In the genomic region with DNA sequence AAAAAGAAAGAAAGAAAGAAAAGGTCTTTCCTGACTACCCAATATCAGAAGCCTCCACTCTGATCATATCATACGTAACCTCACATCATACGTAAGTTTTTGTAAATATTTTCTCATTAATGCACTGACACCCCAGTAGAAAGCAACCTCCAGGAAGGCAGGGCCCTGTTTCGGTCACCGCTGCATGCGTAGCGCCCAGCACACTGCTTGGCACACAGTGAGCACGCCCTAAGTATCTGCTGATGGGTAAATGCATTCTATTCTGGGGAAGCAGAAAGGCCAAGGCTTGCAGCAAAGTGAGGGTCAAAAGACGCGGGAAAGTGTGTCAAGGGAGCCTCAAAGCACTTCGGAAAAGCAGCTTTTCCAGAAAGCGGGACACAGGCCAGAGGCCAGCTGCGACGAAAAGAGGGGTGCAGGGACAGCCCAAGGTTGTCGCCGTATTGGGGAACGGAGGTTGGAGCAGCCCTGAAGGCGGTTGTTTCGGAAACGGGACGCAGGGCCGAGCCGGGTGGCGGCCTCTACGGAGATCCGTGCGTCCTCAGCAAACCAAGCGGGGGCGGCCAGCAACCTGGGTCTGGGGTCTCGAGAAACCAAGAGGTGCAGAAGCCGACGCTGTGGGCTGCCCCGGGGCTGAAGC, we compare ENCODE assay signal across 8 cellular contexts. TPM values are rescaled to one million over a fixed set of nuclear protein-coding genes. Genes with fewer than 3 reads are reported as not detected.
DNase-seq lines count a peak whose midpoint lies in the region; ATAC-seq and TF ChIP-seq lines count a peak whose summit lies in the region.

No MANE protein-coding gene starts in this region.

- H3K27ac Mint-ChIP-seq in activated CD4-positive, alpha-beta memory T cell treated with anti-CD3 and anti-CD28 coated beads for 36 hours = peak overlapping the region; percentile 96
- peak overlapping the region; percentile 100 for H3K27ac Mint-ChIP-seq in stimulated activated naive B cell treated with anti-CD40 and anti-IgM and Interleukin-4, amounts not matched to agents 10 μg/mL and 1 μg/mL and 100 μg/mL, for 72 hours

- H3K4me3 ChIP-seq in AG09309 (ENCODE audit: control insufficient read depth, low read depth, low read length) (peak overlapping the region; percentile 99), H7 (ENCODE audit: insufficient read depth, low read depth, low read length) (peak overlapping the region; percentile 98), iPS-11a (ENCODE audit: low read depth, low read length) (peak overlapping the region; percentile 98)

- CTCF ChIA-PET in activated CD4-positive, alpha-beta memory T cell treated with anti-CD3 and anti-CD28 coated beads for 36 hours (lab: Charles Lee) = no interaction called here

- intact Hi-C loops in activated CD4-positive, alpha-beta memory T cell treated with anti-CD3 and anti-CD28 coated beads for 36 hours (cut with micrococcal nuclease) = loop anchor here (1.0 to 5.0 kb wide), 5 partner anchors 65 to 181 kb away; a partner anchor contains a TSS

- no peaks in the 10 kb centered on the region for H3K27me3 Mint-ChIP-seq in activated CD4-positive, alpha-beta memory T cell treated with anti-CD3 and anti-CD28 coated beads for 36 hours
- no peaks in the 10 kb centered on the region for H3K27me3 Mint-ChIP-seq in stimulated activated naive B cell treated with anti-CD40 and anti-IgM and Interleukin-4, amounts not matched to agents 10 μg/mL and 1 μg/mL and 100 μg/mL, for 72 hours

- H3K4me1 Mint-ChIP-seq in activated CD4-positive, alpha-beta memory T cell treated with anti-CD3 and anti-CD28 coated beads for 36 hours (ENCODE audit: low read depth) = peaks cover 34% of the 10 kb centered on the region
- H3K4me1 Mint-ChIP-seq in stimulated activated naive B cell treated with anti-CD40 and anti-IgM and Interleukin-4, amounts not matched to agents 10 μg/mL and 1 μg/mL and 100 μg/mL, for 72 hours = peaks cover 23 to 50% of the 10 kb centered on the region in 2 donors

- no peaks in the 10 kb centered on the region for H3K27me3 ChIP-seq in H7 (ENCODE audit: control insufficient read depth, insufficient read depth, low read length)

- no peaks in the 10 kb centered on the region for H3K9me3 Mint-ChIP-seq in activated CD4-positive, alpha-beta memory T cell treated with anti-CD3 and anti-CD28 coated beads for 36 hours
- no peaks in the 10 kb centered on the region for H3K9me3 Mint-ChIP-seq in stimulated activated naive B cell treated with anti-CD40 and anti-IgM and Interleukin-4, amounts not matched to agents 10 μg/mL and 1 μg/mL and 100 μg/mL, for 72 hours

- TF ChIP-seq CTCF in AG09309 (IDR thresholded peaks at IDR 0.05; ENCODE audit: control insufficient read depth, insufficient read depth, low read depth, low read length, missing control alignments) = no peak

- POLR2A ChIA-PET in activated CD4-positive, alpha-beta memory T cell treated with anti-CD3 and anti-CD28 coated beads for 36 hours (lab: Charles Lee) = no interaction called here

- peaks cover 19% of the 10 kb centered on the region for H3K36me3 Mint-ChIP-seq in activated CD4-positive, alpha-beta memory T cell treated with anti-CD3 and anti-CD28 coated beads for 36 hours
- peaks cover 20 to 31% of the 10 kb centered on the region in 2 donors for H3K36me3 Mint-ChIP-seq in stimulated activated naive B cell treated with anti-CD40 and anti-IgM and Interleukin-4, amounts not matched to agents 10 μg/mL and 1 μg/mL and 100 μg/mL, for 72 hours

- peaks cover 10% of the 10 kb centered on the region for H3K36me3 ChIP-seq in H7 (replicated peaks; ENCODE audit: control insufficient read depth, insufficient read depth, low read length)

- peak overlapping the region; percentile 94 for H3K4me3 Mint-ChIP-seq in activated CD4-positive, alpha-beta memory T cell treated with anti-CD3 and anti-CD28 coated beads for 36 hours
- H3K4me3 Mint-ChIP-seq in stimulated activated naive B cell treated with anti-CD40 and anti-IgM and Interleukin-4, amounts not matched to agents 10 μg/mL and 1 μg/mL and 100 μg/mL, for 72 hours = peak overlapping the region; percentile 90 to 95

- no peak for DNase-seq in AG09309 (ENCODE audit: low read depth)
- DNase-seq in H7 = no peak
- no peak for DNase-seq in activated CD4-positive, alpha-beta memory T cell treated with anti-CD3 and anti-CD28 coated beads for 36 hours
- no peak for DNase-seq in stimulated activated naive B cell treated with anti-CD40 and anti-IgM and Interleukin-4, amounts not matched to agents 10 μg/mL and 1 μg/mL and 100 μg/mL, for 72 hours
- DNase-seq in HCEC 1CT = no peak
- no peak for DNase-seq in cortex of kidney (lab: John Stamatoyannopoulos, UW)
- DNase-seq in NCI-H1048 (lab: John Stamatoyannopoulos, UW) = no peak

- peak; percentile 2 to 7 for ATAC-seq in stimulated activated naive B cell treated with anti-CD40 and anti-IgM and Interleukin-4, amounts not matched to agents 10 μg/mL and 1 μg/mL and 100 μg/mL, for 72 hours (replicated peaks)

RNA-seq across cellular contexts. Expression of a gene that starts 0.5 kb away (rescaled TPM):
- total RNA-seq in H7 (2014; rRNA removed; shearing (Covaris generic)) = 43.7 and 44.4 TPM in 2 replicates
- 10 to 100 TPM; 39.2 to 44.0 TPM for total RNA-seq in activated CD4-positive, alpha-beta memory T cell treated with anti-CD3 and anti-CD28 coated beads for 36 hours

RNA-seq across cellular contexts. Expression of a gene that starts 0.8 kb away (rescaled TPM):
- total RNA-seq in H7 (2014; rRNA removed; shearing (Covaris generic)) = 39.9 and 43.3 TPM in 2 replicates
- total RNA-seq in activated CD4-positive, alpha-beta memory T cell treated with anti-CD3 and anti-CD28 coated beads for 36 hours = 10 to 100 TPM; 38.6 to 40.9 TPM

RNA-seq across cellular contexts. Expression of a gene that starts 46.7 kb away (rescaled TPM):
- 0.52 and 1.4 TPM in 2 replicates for total RNA-seq in H7 (2014; rRNA removed; shearing (Covaris generic))
- total RNA-seq in activated CD4-positive, alpha-beta memory T cell treated with anti-CD3 and anti-CD28 coated beads for 36 hours = not detected
